8 cellular contexts compared by ENCODE assay signal in genomic region chr9:64772751-64773331, GRCh38.
DNase-seq lines count a peak whose midpoint lies in the region; ATAC-seq and TF ChIP-seq lines count a peak whose summit lies in the region.
"Not testable (repeated sequence)": the region's sequence is repeated elsewhere in the genome, so short reads cannot be mapped to it uniquely, and the experiment has no call there.

No MANE protein-coding gene starts in this region.

- H2AFZ ChIP-seq in OCI-LY1 (ENCODE audit: low read length) = not testable (repeated sequence)

- not testable (repeated sequence) for H3K36me3 Mint-ChIP-seq in natural killer cell

- H4K20me1 ChIP-seq in OCI-LY1 (ENCODE audit: insufficient read depth, low read length) = not testable (repeated sequence)

- not testable (repeated sequence) for H3K4me3 Mint-ChIP-seq in natural killer cell

- not testable (repeated sequence) for TF ChIP-seq POLR2A in breast epithelium (IDR thresholded peaks at IDR 0.05); gastrocnemius medialis (IDR thresholded peaks at IDR 0.05); transverse colon (IDR thresholded peaks at IDR 0.05)

- in situ Hi-C loops in gastrocnemius medialis (cut with MboI; ENCODE audit: low sequenced_read_pairs in 4 of 4); transverse colon (cut with MboI; ENCODE audit: low pct_ligation_motif_present in 1 of 4, low pct_unique_long_range_greater_than_20kb in 1 of 4, low sequenced_read_pairs in 3 of 4): not testable (repeated sequence)

- H3K4me1 ChIP-seq in OCI-LY1 (ENCODE audit: insufficient read depth, low read length, severe bottlenecking); breast epithelium; gastrocnemius medialis; transverse colon: not testable (repeated sequence)

- H3K4me3 ChIP-seq in GM06990 (replicated peaks; ENCODE audit: low read depth, low read length) (peak overlapping the region; percentile 51), OCI-LY1 (ENCODE audit: low read depth, low read length, poor library complexity, severe bottlenecking) (peak overlapping the region; percentile 59), breast epithelium (peak overlapping the region; percentile 28 to 59 (median 37)), fibroblast of the aortic adventitia (ENCODE audit: low read depth, low read length) (peak overlapping the region; percentile 50), gastrocnemius medialis (peak overlapping the region; percentile 21 to 53 (median 45)), transverse colon (peak overlapping the region in 3 of 4 donors; percentile 36 to 60 (median 51))

- not testable (repeated sequence) for H3K27me3 Mint-ChIP-seq in natural killer cell (ENCODE audit: low read depth in 2 of 2)

- not testable (repeated sequence) for H3K9me3 Mint-ChIP-seq in natural killer cell

- not testable (repeated sequence) for H3K36me3 ChIP-seq in GM06990 (ENCODE audit: control insufficient read depth, insufficient read depth, low read length); OCI-LY1 (ENCODE audit: insufficient read depth, low read length); breast epithelium; gastrocnemius medialis; transverse colon

- H3K27me3 ChIP-seq in GM06990 (replicated peaks; ENCODE audit: control insufficient read depth, insufficient read depth, low read length); OCI-LY1 (ENCODE audit: insufficient read depth, low read length); breast epithelium; transverse colon: not testable (repeated sequence)
- H3K27me3 ChIP-seq in gastrocnemius medialis = peaks cover 0 to 14% (median 3%) of the 10 kb centered on the region in 3 donors

- H3K9me3 ChIP-seq in OCI-LY1 (ENCODE audit: low read length); breast epithelium; gastrocnemius medialis; transverse colon: not testable (repeated sequence)

- not testable (repeated sequence) for DNase-seq in GM06990 (ENCODE audit: extremely low read depth, insufficient read length); breast epithelium (ENCODE audit: low spot score in 2 of 2); fibroblast of the aortic adventitia (ENCODE audit: low read depth); gastrocnemius medialis
- DNase-seq in activated T-cell treated with anti-CD3 and anti-CD28 coated beads, Interleukin-2, amount 50 U/mL, for 1 hour = peak; percentile 14
- DNase-seq in natural killer cell (peak; percentile 13), transverse colon (peak; percentile 5)

- intact Hi-C loops in breast epithelium (cut with DNase I; ENCODE audit: low total_unique reads); natural killer cell (cut with micrococcal nuclease); gastrocnemius medialis (cut with DNase I; ENCODE audit: low total_unique reads); transverse colon (cut with DNase I; ENCODE audit: low total_unique reads): not testable (repeated sequence)

- 2% methylated on average over 11 to 37 of the region's 67 CpGs for WGBS in transverse colon (ENCODE audit: low coverage in 1 of 2), 2 donors

- ATAC-seq in natural killer cell, gastrocnemius medialis: not testable (repeated sequence)

- not testable (repeated sequence) for H3K4me1 Mint-ChIP-seq in natural killer cell

- H3K27ac Mint-ChIP-seq in natural killer cell = not testable (repeated sequence)

- not testable (repeated sequence) for H3K27ac ChIP-seq in OCI-LY1 (ENCODE audit: low read depth, low read length, poor library complexity, severe bottlenecking); breast epithelium; gastrocnemius medialis
- H3K27ac ChIP-seq in transverse colon = peak overlapping the region in 3 of 4 donors; percentile 63 to 88 (median 76)

- not testable (repeated sequence) for TF ChIP-seq CTCF in GM06990 (IDR thresholded peaks at IDR 0.05; ENCODE audit: insufficient read depth, low read length, poor library complexity, severe bottlenecking); OCI-LY1 (IDR thresholded peaks at IDR 0.05; ENCODE audit: low read length); breast epithelium (IDR thresholded peaks at IDR 0.05); fibroblast of the aortic adventitia (IDR thresholded peaks at IDR 0.05; ENCODE audit: insufficient read depth, low read length); natural killer cell (IDR thresholded peaks at IDR 0.05); gastrocnemius medialis (IDR thresholded peaks at IDR 0.05 in 4 of 5, conservative IDR thresholded peaks at IDR 0.05 in 1 of 5); transverse colon (IDR thresholded peaks at IDR 0.05)

- H3K4me2 ChIP-seq in OCI-LY1 (ENCODE audit: low read length) = peak overlapping the region; percentile 39

- not testable (repeated sequence) for H3F3A ChIP-seq in OCI-LY1 (ENCODE audit: insufficient read depth, low read length)

- H3K9me2 ChIP-seq in OCI-LY1 (ENCODE audit: low read depth, low read length) = not testable (repeated sequence)

- TF ChIP-seq EP300 in transverse colon (IDR thresholded peaks at IDR 0.05; ENCODE audit: low read depth) = not testable (repeated sequence)

- not testable (repeated sequence) for H3K79me2 ChIP-seq in OCI-LY1 (ENCODE audit: insufficient read depth, low read length)

- H3K9ac ChIP-seq in OCI-LY1 (ENCODE audit: low read length) = not testable (repeated sequence)
